Comparison of ENCODE assay signal across 28 cellular contexts in genomic region chr16:17947165-17947564, GRCh38.
"Had no signal": no experiment of that assay in that cellular context is flagged by ENCODE, and none has a peak within 500 bp of the region (broad histone marks: within the 10 kb centered on the region; RNA-seq: fewer than 3 reads in every experiment).

No MANE protein-coding gene starts in this region.

- H3K27ac Mint-ChIP-seq: naive thymus-derived CD4-positive, alpha-beta T cell; natural killer cell; nephron progenitor cell; progenitor cell of endocrine pancreas; stimulated activated effector memory CD8-positive, alpha-beta T cell treated with anti-CD3 and anti-CD28 coated beads, Interleukin-12 subunit alpha, Interleukin-12 subunit beta, amount 100 ng/mL, for 72 hours; stimulated activated naive B cell treated with anti-CD40 and anti-IgM and Interleukin-4, amounts not matched to agents 10 μg/mL and 1 μg/mL and 100 μg/mL, for 72 hours; stimulated activated naive CD8-positive, alpha-beta T cell treated with anti-CD3 and anti-CD28 coated beads, Interleukin-15, Interleukin-2, amounts not matched to agents 100 ng/mL and 50 ng/mL, for 24 hours had no signal

- DNase-seq: naive thymus-derived CD4-positive, alpha-beta T cell; natural killer cell; nephron progenitor cell; occipital lobe; ovary; posterior cingulate gyrus; psoas muscle; right cardiac atrium; small intestine; stimulated activated CD4-positive, alpha-beta T cell treated with anti-CD3 and anti-CD28 coated beads, Interleukin-15, amount 100 ng/mL, for 24 hours; stimulated activated CD4-positive, alpha-beta T cell treated with anti-CD3 and anti-CD28 coated beads, Interleukin-2, amount 100 ng/mL, for 24 hours; stimulated activated CD4-positive, alpha-beta T cell treated with anti-CD3 and anti-CD28 coated beads, Interleukin-2, amount 100 ng/mL, for 48 hours; stimulated activated CD4-positive, alpha-beta T cell treated with anti-CD3 and anti-CD28 coated beads, Interleukin-4, amount 100 ng/mL, for 24 hours; stimulated activated naive B cell treated with anti-CD40 and anti-IgM and Interleukin-4, amounts not matched to agents 10 μg/mL and 1 μg/mL and 100 μg/mL, for 72 hours; stimulated activated naive CD4-positive, alpha-beta T cell treated with Interleukin-2 at 50 U/mL for 16 hours; stomach; thyroid gland; trophoblast cell; upper lobe of left lung had no signal

- ATAC-seq: naive thymus-derived CD4-positive, alpha-beta T cell; natural killer cell; psoas muscle; right cardiac atrium; sciatic nerve; stimulated activated effector memory CD8-positive, alpha-beta T cell treated with anti-CD3 and anti-CD28 coated beads, Interleukin-12 subunit alpha, Interleukin-12 subunit beta, amount 100 ng/mL, for 72 hours; stimulated activated naive B cell treated with anti-CD40 and anti-IgM and Interleukin-4, amounts not matched to agents 10 μg/mL and 1 μg/mL and 100 μg/mL, for 72 hours had no signal

- H3K27ac ChIP-seq: ovary, parathyroid adenoma, psoas muscle, stomach, thoracic aorta, thyroid gland, tibial nerve, upper lobe of left lung, vagina had no signal

- H3K9ac ChIP-seq: parathyroid adenoma had no signal

- H3K9me3 Mint-ChIP-seq: natural killer cell; neural crest cell; stimulated activated effector memory CD8-positive, alpha-beta T cell treated with anti-CD3 and anti-CD28 coated beads, Interleukin-12 subunit alpha, Interleukin-12 subunit beta, amount 100 ng/mL, for 72 hours; stimulated activated naive B cell treated with anti-CD40 and anti-IgM and Interleukin-4, amounts not matched to agents 10 μg/mL and 1 μg/mL and 100 μg/mL, for 72 hours; stimulated activated naive CD8-positive, alpha-beta T cell treated with anti-CD3 and anti-CD28 coated beads, Interleukin-15, Interleukin-2, amounts not matched to agents 100 ng/mL and 50 ng/mL, for 24 hours had no signal

- H3K36me3 ChIP-seq: ovary, stomach, thoracic aorta, thyroid gland, tibial nerve, upper lobe of left lung, vagina had no signal

- H3K9me3 ChIP-seq: ovary, psoas muscle, stomach, thoracic aorta, thyroid gland, tibial nerve, upper lobe of left lung, vagina had no signal

- H3K4me3 Mint-ChIP-seq: naive thymus-derived CD4-positive, alpha-beta T cell; natural killer cell; nephron progenitor cell; neural crest cell; stimulated activated effector memory CD8-positive, alpha-beta T cell treated with anti-CD3 and anti-CD28 coated beads, Interleukin-12 subunit alpha, Interleukin-12 subunit beta, amount 100 ng/mL, for 72 hours; stimulated activated naive B cell treated with anti-CD40 and anti-IgM and Interleukin-4, amounts not matched to agents 10 μg/mL and 1 μg/mL and 100 μg/mL, for 72 hours; stimulated activated naive CD8-positive, alpha-beta T cell treated with anti-CD3 and anti-CD28 coated beads, Interleukin-15, Interleukin-2, amounts not matched to agents 100 ng/mL and 50 ng/mL, for 24 hours had no signal

- H3K4me1 Mint-ChIP-seq: natural killer cell; stimulated activated effector memory CD8-positive, alpha-beta T cell treated with anti-CD3 and anti-CD28 coated beads, Interleukin-12 subunit alpha, Interleukin-12 subunit beta, amount 100 ng/mL, for 72 hours had no signal

- H3K4me3 ChIP-seq: ovary, psoas muscle, stomach, thoracic aorta, thyroid gland, tibial nerve, upper lobe of left lung, vagina had no signal

- H3K27me3 ChIP-seq: ovary, thyroid gland, tibial nerve, upper lobe of left lung, vagina had no signal

- H3K4me1 ChIP-seq: parathyroid adenoma, psoas muscle, stomach, thyroid gland, upper lobe of left lung, vagina had no signal

- H3K36me3 Mint-ChIP-seq: natural killer cell; stimulated activated effector memory CD8-positive, alpha-beta T cell treated with anti-CD3 and anti-CD28 coated beads, Interleukin-12 subunit alpha, Interleukin-12 subunit beta, amount 100 ng/mL, for 72 hours; stimulated activated naive B cell treated with anti-CD40 and anti-IgM and Interleukin-4, amounts not matched to agents 10 μg/mL and 1 μg/mL and 100 μg/mL, for 72 hours had no signal
